ENCODE assay signal across 2 cellular contexts in genomic region chr15:74229686-74230085, GRCh38.
TF ChIP-seq lines count a peak whose summit lies in the region.

No MANE protein-coding gene starts in this region.

TF ChIP-seq in SK-N-SH treated with all-trans-retinoic acid at 6 μM for 48 hours, 23 proteins besides CTCF, POLR2A, EP300 and RAD21 (continued from another document):
- TF ChIP-seq TSHZ2 (CRISPR knock-in tag; IDR thresholded peaks at IDR 0.05) (no peak), ZNF70 (CRISPR knock-in tag; IDR thresholded peaks at IDR 0.05) (no peak), PPARA (CRISPR knock-in tag; IDR thresholded peaks at IDR 0.05; ENCODE audit: borderline replicate concordance) (no peak), CSDC2 (CRISPR knock-in tag; IDR thresholded peaks at IDR 0.05) (no peak), CSRNP3 (CRISPR knock-in tag; IDR thresholded peaks at IDR 0.05) (no peak), ESRRG (CRISPR knock-in tag; IDR thresholded peaks at IDR 0.05) (no peak), GLIS3 (CRISPR knock-in tag; IDR thresholded peaks at IDR 0.05) (no peak), RARB (CRISPR knock-in tag; IDR thresholded peaks at IDR 0.05) (no peak), OSR1 (CRISPR knock-in tag; IDR thresholded peaks at IDR 0.05) (no peak), POU6F1 (CRISPR knock-in tag; IDR thresholded peaks at IDR 0.05; ENCODE audit: borderline replicate concordance, low read depth) (no peak), TOX (CRISPR knock-in tag; IDR thresholded peaks at IDR 0.05; ENCODE audit: borderline replicate concordance) (no peak), ZC3H10 (CRISPR knock-in tag; IDR thresholded peaks at IDR 0.05) (no peak), ARNTL (CRISPR knock-in tag; IDR thresholded peaks at IDR 0.05; ENCODE audit: borderline replicate concordance, low read depth) (no peak), CREB5 (CRISPR knock-in tag; IDR thresholded peaks at IDR 0.05; ENCODE audit: low read depth) (no peak)
TF ChIP-seq in SK-N-SH treated with all-trans-retinoic acid at 6 μM for 48 hours: peak in this region for 0.

TF ChIP-seq in neural cell, 6 proteins besides CTCF, POLR2A, EP300 and RAD21 (continued from another document):
- no peak for TF ChIP-seq REST (IDR thresholded peaks at IDR 0.05; ENCODE audit: borderline replicate concordance)
- TF ChIP-seq SMC3 (conservative IDR thresholded peaks at IDR 0.05; ENCODE audit: poor library complexity), result no peak
